11 cellular contexts compared by ENCODE assay signal in the genomic region with DNA sequence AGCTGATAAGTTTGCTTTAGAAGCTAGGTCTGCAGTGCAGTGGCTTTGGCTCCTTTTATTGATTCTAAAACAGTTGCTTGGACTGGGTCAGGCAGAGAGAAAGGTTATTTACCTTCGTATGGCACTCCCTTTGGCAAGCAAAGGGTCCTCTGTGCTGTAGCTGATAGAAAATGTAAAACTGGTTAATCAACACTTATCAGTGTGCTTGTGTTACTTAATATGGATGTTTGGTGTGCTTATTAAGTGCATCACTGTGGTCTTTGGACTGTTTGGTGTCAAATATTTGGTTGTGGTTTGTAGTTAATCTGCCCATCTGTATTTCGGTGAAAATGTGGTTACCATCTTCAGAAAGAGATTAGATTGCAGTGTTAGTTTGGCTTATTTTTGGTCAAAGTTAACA.
DNase-seq lines count a peak whose midpoint lies in the region; ATAC-seq and TF ChIP-seq lines count a peak whose summit lies in the region.
"Had no signal": no experiment of that assay in that cellular context is flagged by ENCODE, and none has a peak within 500 bp of the region (broad histone marks: within the 10 kb centered on the region; RNA-seq: fewer than 3 reads in every experiment).

No MANE protein-coding gene starts in this region.

- DNase-seq in GM12865 (ENCODE audit: low read depth) (peak; percentile 57), astrocyte of the hippocampus (ENCODE audit: low read depth, low spot score) (peak; percentile 67), dedifferentiated amniotic fluid mesenchymal stem cell (ENCODE audit: extremely low spot score) (no peak), NCI-H2227 (lab: John Stamatoyannopoulos, UW; ENCODE audit: unreplicated experiment) (no peak)
- DNase-seq: CD4-positive, alpha-beta memory T cell; MG63; SHP77 treated with DMSO at 0.1 percent for 48 hours had no signal

- no peak overlapping the region for H3K4me3 ChIP-seq in GM12865 (ENCODE audit: low read depth, low read length)
- H3K4me3 ChIP-seq: MG63 had no signal

- peak; percentile 52 for ATAC-seq in GM21423 (IDR thresholded peaks at IDR 0.05; ENCODE audit: unreplicated experiment)
- peak; percentile 58 for ATAC-seq in HG03175 (IDR thresholded peaks at IDR 0.05; ENCODE audit: unreplicated experiment)
- ATAC-seq in SK-N-SH treated with all-trans-retinoic acid at 6 μM for 48 hours, result no peak
- no peak for ATAC-seq in HG02763 (IDR thresholded peaks at IDR 0.05; ENCODE audit: unreplicated experiment)

- TF ChIP-seq CTCF in GM12865 (IDR thresholded peaks at IDR 0.05; ENCODE audit: insufficient read depth, low read depth, low read length, missing control alignments), result no peak

TF ChIP-seq in SK-N-SH treated with all-trans-retinoic acid at 6 μM for 48 hours, 23 proteins besides CTCF, POLR2A, EP300 and RAD21:
- no peak for TF ChIP-seq GLIS3 (CRISPR knock-in tag; IDR thresholded peaks at IDR 0.05)
- no peak for TF ChIP-seq TOX (CRISPR knock-in tag; IDR thresholded peaks at IDR 0.05; ENCODE audit: borderline replicate concordance)
- TF ChIP-seq ZC3H10 (CRISPR knock-in tag; IDR thresholded peaks at IDR 0.05), result no peak
- no peak for TF ChIP-seq CSDC2 (CRISPR knock-in tag; IDR thresholded peaks at IDR 0.05)
- TF ChIP-seq SNAI2 (CRISPR knock-in tag; IDR thresholded peaks at IDR 0.05), result no peak

Comparison
In these comparisons a context has a peak if more than half of its experiments do, and no peak if none do; other contexts are left out.
1. DNase-seq: peak in GM12865 (single experiment) and astrocyte of the hippocampus (single experiment); none in dedifferentiated amniotic fluid mesenchymal stem cell (single experiment) and NCI-H2227 (single experiment).
2. ATAC-seq: peak in GM21423 (single experiment) and HG03175 (single experiment); none in SK-N-SH treated with all-trans-retinoic acid at 6 μM for 48 hours (single experiment) and HG02763 (single experiment).